ENCODE assay signal across 3 cellular contexts in genomic region chr2:157315901-157316300, GRCh38.
TF ChIP-seq lines count a peak whose summit lies in the region.

No MANE protein-coding gene starts in this region.

TF ChIP-seq in GM23338, 12 proteins besides CTCF, POLR2A, EP300 and RAD21:
- TF ChIP-seq CREB1 (CRISPR knock-in tag; IDR thresholded peaks at IDR 0.05; ENCODE audit: low read depth) (peak; percentile 28; the same call in 1 of the 2 replicates), ZNF331 (CRISPR knock-in tag; IDR thresholded peaks at IDR 0.05; ENCODE audit: low read depth) (no peak)

TF ChIP-seq in WTC11, 78 proteins besides CTCF, POLR2A, EP300 and RAD21 (continues in another document):
- TF ChIP-seq ATF2 (CRISPR knock-in tag; IDR thresholded peaks at IDR 0.05; ENCODE audit: borderline replicate concordance, low read depth) (no peak), ZNF138 (CRISPR knock-in tag; conservative IDR thresholded peaks at IDR 0.05) (no peak), ATF6 (CRISPR knock-in tag; IDR thresholded peaks at IDR 0.05) (no peak), STAT6 (CRISPR knock-in tag; conservative IDR thresholded peaks at IDR 0.05; ENCODE audit: low read depth) (no peak), ERG (CRISPR knock-in tag; IDR thresholded peaks at IDR 0.05) (no peak), HMGXB4 (CRISPR knock-in tag; IDR thresholded peaks at IDR 0.05) (no peak), ZNF317 (CRISPR knock-in tag; IDR thresholded peaks at IDR 0.05; ENCODE audit: borderline replicate concordance, low read depth) (no peak), FOXJ3 (CRISPR knock-in tag; IDR thresholded peaks at IDR 0.05; ENCODE audit: borderline replicate concordance) (no peak), ZNF219 (CRISPR knock-in tag; IDR thresholded peaks at IDR 0.05; ENCODE audit: borderline replicate concordance) (no peak), ZBTB43 (CRISPR knock-in tag; IDR thresholded peaks at IDR 0.05) (no peak), JAZF1 (CRISPR knock-in tag; IDR thresholded peaks at IDR 0.05) (no peak), TCF7 (CRISPR knock-in tag; IDR thresholded peaks at IDR 0.05; ENCODE audit: low read depth) (no peak)

TF ChIP-seq in H1, 55 proteins besides CTCF, POLR2A, EP300 and RAD21:
- TF ChIP-seq PHF8 (conservative IDR thresholded peaks at IDR 0.05; ENCODE audit: low read depth, low read length): no peak
- no peak for TF ChIP-seq KDM1A (IDR thresholded peaks at IDR 0.05; ENCODE audit: borderline replicate concordance, low read length)
- peak; percentile 42 to 55; a peak in 1 of 4 replicates for TF ChIP-seq HDAC2 (IDR thresholded peaks at IDR 0.05; ENCODE audit: borderline replicate concordance in 1 of 2, low read depth in 2 of 2, low read length in 2 of 2)
- no peak for TF ChIP-seq MAFK (IDR thresholded peaks at IDR 0.05; ENCODE audit: low read depth, low read length)
- peak; percentile 94 for TF ChIP-seq SAP30 (IDR thresholded peaks at IDR 0.05; ENCODE audit: insufficient read depth, insufficient replicate concordance, low read length)
- no peak for TF ChIP-seq CBX8 (IDR thresholded peaks at IDR 0.05; ENCODE audit: borderline replicate concordance, low read depth, low read length)
- no peak for TF ChIP-seq SP2 (IDR thresholded peaks at IDR 0.05; ENCODE audit: low read length)
- TF ChIP-seq EGR1 (IDR thresholded peaks at IDR 0.05; ENCODE audit: borderline replicate concordance, low read depth, low read length): no peak
- TF ChIP-seq TEAD4 (IDR thresholded peaks at IDR 0.05; ENCODE audit: low read depth, low read length): no peak
- TF ChIP-seq CHD7 (IDR thresholded peaks at IDR 0.05; ENCODE audit: insufficient replicate concordance, low read length): no peak
- no peak for TF ChIP-seq BCL11A (IDR thresholded peaks at IDR 0.05; ENCODE audit: low read depth in 2 of 2, low read length in 2 of 2)
- no peak for TF ChIP-seq E2F6 (IDR thresholded peaks at IDR 0.05)
- TF ChIP-seq SIRT6 (IDR thresholded peaks at IDR 0.05; ENCODE audit: low read length): no peak
- TF ChIP-seq CHD1 (IDR thresholded peaks at IDR 0.05; ENCODE audit: low read depth, low read length): no peak
- no peak for TF ChIP-seq CHD2 (IDR thresholded peaks at IDR 0.05; ENCODE audit: low read length)
- peak; percentile 98 for TF ChIP-seq SIN3A (conservative IDR thresholded peaks at IDR 0.05 in 1 of 2, IDR thresholded peaks at IDR 0.05 in 1 of 2; ENCODE audit: low read depth in 1 of 2, low read length in 2 of 2)
- TF ChIP-seq TAF7 (optimal IDR thresholded peaks at IDR 0.05; ENCODE audit: borderline replicate concordance, low read depth, low read length): no peak
- TF ChIP-seq CTBP2 (IDR thresholded peaks at IDR 0.05; ENCODE audit: borderline replicate concordance, insufficient read depth, insufficient read length, low read length): no peak
- TF ChIP-seq NANOG (IDR thresholded peaks at IDR 0.05; ENCODE audit: insufficient read depth, low read depth, low read length, poor library complexity, severe bottlenecking): no peak
- TF ChIP-seq GTF2F1 (IDR thresholded peaks at IDR 0.05; ENCODE audit: borderline replicate concordance, low read depth, low read length): no peak
- no peak for TF ChIP-seq SP4 (IDR thresholded peaks at IDR 0.05; ENCODE audit: low read length)
- TF ChIP-seq ZNF274 (IDR thresholded peaks at IDR 0.05; ENCODE audit: borderline replicate concordance, extremely low read depth, low read length): no peak
- TF ChIP-seq TBP (IDR thresholded peaks at IDR 0.05; ENCODE audit: low read depth, low read length): no peak
- TF ChIP-seq SIX5 (IDR thresholded peaks at IDR 0.05; ENCODE audit: low read depth, low read length): no peak
- TF ChIP-seq NRF1 (IDR thresholded peaks at IDR 0.05; ENCODE audit: low read depth, low read length): no peak
- TF ChIP-seq JUND (IDR thresholded peaks at IDR 0.05; ENCODE audit: low read length): no peak
- no peak for TF ChIP-seq KDM5A (IDR thresholded peaks at IDR 0.05; ENCODE audit: low read length)
- peak; percentile 94 for TF ChIP-seq MAX (IDR thresholded peaks at IDR 0.05)
- TF ChIP-seq RBBP5 (IDR thresholded peaks at IDR 0.05; ENCODE audit: borderline replicate concordance, low read depth, low read length): no peak
